In genomic region chr1:204288061-204288588, GRCh38 we compare ENCODE assay signal across 8 cellular contexts.
A peak's percentile ranks its signal among the peaks of the same experiment; 100 is the strongest.
DNase-seq lines count a peak whose midpoint lies in the region; ATAC-seq and TF ChIP-seq lines count a peak whose summit lies in the region.

No MANE protein-coding gene starts in this region.

- ATAC-seq in foreskin keratinocyte (peak; percentile 93), HG03139 (IDR thresholded peaks at IDR 0.05; ENCODE audit: unreplicated experiment) (no peak), HG03039 (IDR thresholded peaks at IDR 0.05; ENCODE audit: unreplicated experiment) (no peak)

- no peak overlapping the region for H3K27ac Mint-ChIP-seq in activated T-cell treated with anti-CD3 and anti-CD28 coated beads, Interleukin-2, amount 50 U/mL, for 24 hours

- H3K36me3 Mint-ChIP-seq in activated T-cell treated with anti-CD3 and anti-CD28 coated beads, Interleukin-2, amount 50 U/mL, for 24 hours (ENCODE audit: low read depth), result no peaks in the 10 kb centered on the region

- H3K36me3 ChIP-seq in H7 (replicated peaks; ENCODE audit: control insufficient read depth, insufficient read depth, low read length), result no peaks in the 10 kb centered on the region

- H3K4me1 Mint-ChIP-seq in activated T-cell treated with anti-CD3 and anti-CD28 coated beads, Interleukin-2, amount 50 U/mL, for 24 hours (ENCODE audit: low read depth), result peaks cover 22% of the 10 kb centered on the region

- H3K4me1 ChIP-seq in foreskin keratinocyte, result peaks cover 19% of the 10 kb centered on the region

- no peak overlapping the region for H3K4me3 Mint-ChIP-seq in activated T-cell treated with anti-CD3 and anti-CD28 coated beads, Interleukin-2, amount 50 U/mL, for 24 hours

- TF ChIP-seq CTCF in foreskin keratinocyte (conservative IDR thresholded peaks at IDR 0.05), result peak; percentile 22

- H3K4me3 ChIP-seq in H7 (ENCODE audit: insufficient read depth, low read depth, low read length), result no peak overlapping the region

- no peak overlapping the region for H3K27ac ChIP-seq in foreskin keratinocyte

- no peaks in the 10 kb centered on the region for H3K27me3 ChIP-seq in H7 (ENCODE audit: control insufficient read depth, insufficient read depth, low read length)
- H3K27me3 ChIP-seq in foreskin keratinocyte, result no peaks in the 10 kb centered on the region

- H3K9me3 Mint-ChIP-seq in activated T-cell treated with anti-CD3 and anti-CD28 coated beads, Interleukin-2, amount 50 U/mL, for 24 hours, result no peaks in the 10 kb centered on the region

- intact Hi-C loops in posterior vena cava (cut with DNase I), result no loop called here

- DNase-seq in H7 (peak; percentile 80), NCI-H82 (lab: John Stamatoyannopoulos, UW) (peak; percentile 80), foreskin keratinocyte (peak; percentile 91 to 97), posterior vena cava (ENCODE audit: low spot score) (peak; percentile 84)
- no peak for DNase-seq in activated CD4-positive, CD25-positive, alpha-beta regulatory T cell (lab: John Stamatoyannopoulos, UW)
- no peak for DNase-seq in activated T-cell treated with anti-CD3 and anti-CD28 coated beads, Interleukin-2, amount 50 U/mL, for 24 hours

- peaks cover 6% of the 10 kb centered on the region for H3K27me3 Mint-ChIP-seq in activated T-cell treated with anti-CD3 and anti-CD28 coated beads, Interleukin-2, amount 50 U/mL, for 24 hours

Comparison
In these comparisons a context has a peak if more than half of its experiments do, and no peak if none do; other contexts are left out.
1. DNase-seq: peak in H7 (single experiment), NCI-H82 (single experiment), foreskin keratinocyte (2 of 2) and posterior vena cava (single experiment); none in activated CD4-positive, CD25-positive, alpha-beta regulatory T cell (0 of 4) and activated T-cell treated with anti-CD3 and anti-CD28 coated beads, Interleukin-2, amount 50 U/mL, for 24 hours (single experiment).